9 cellular contexts compared by ENCODE assay signal in the genomic region with DNA sequence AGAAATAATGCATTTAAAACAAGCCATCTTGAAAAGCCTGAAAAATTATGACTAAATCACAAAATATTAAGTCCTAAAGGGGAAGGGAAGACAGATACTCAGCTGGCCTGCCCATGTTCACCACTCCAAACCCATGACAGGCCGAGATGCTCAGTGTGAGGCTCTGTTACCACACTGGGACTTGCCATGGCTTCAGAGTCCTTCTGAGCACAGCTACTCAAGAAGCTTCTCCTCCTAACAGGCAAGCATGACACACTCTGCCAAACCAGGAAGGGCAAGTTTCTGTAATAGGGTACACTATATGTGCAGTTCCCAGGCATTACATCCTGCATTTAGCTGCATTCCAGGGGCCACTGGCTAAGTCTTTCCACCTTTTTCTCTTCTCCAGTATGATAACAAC. TPM values are rescaled to one million over a fixed set of nuclear protein-coding genes. Genes with fewer than 3 reads are reported as not detected.
A peak's percentile ranks its signal among the peaks of the same experiment; 100 is the strongest.
DNase-seq lines count a peak whose midpoint lies in the region; ATAC-seq, FAIRE-seq and TF ChIP-seq lines count a peak whose summit lies in the region.
"Had no signal": no experiment of that assay in that cellular context is flagged by ENCODE, and none has a peak within 500 bp of the region (broad histone marks: within the 10 kb centered on the region; RNA-seq: fewer than 3 reads in every experiment).

No MANE protein-coding gene starts in this region.

- 0% methylated on average over 1 of the region's 1 CpG for WGBS in GM12878 (ENCODE audit: insufficient coverage, insufficient replicate concordance, low lambda C conversion rate, missing lambda C conversion rate)
- WGBS in lower leg skin, 2 donors: 77 to 100% methylated on average over 1 of the region's 1 CpG

- H3K27ac ChIP-seq in GM12878 (ENCODE audit: control insufficient read depth, insufficient read depth): peak overlapping the region; percentile 69
- H3K27ac ChIP-seq: body of pancreas had no signal

- no peaks in the 10 kb centered on the region; a peak in 1 of 4 replicates for H3K27me3 ChIP-seq in GM12878 (replicated peaks in 1 of 2; ENCODE audit: control insufficient read depth in 2 of 2, insufficient read depth in 2 of 2, low read length in 1 of 2)
- H3K27me3 ChIP-seq: body of pancreas had no signal

- peak overlapping the region; percentile 13 for H2AFZ ChIP-seq in GM12878 (ENCODE audit: control insufficient read depth, low read depth, low read length)

- no peaks in the 10 kb centered on the region for H3K36me3 ChIP-seq in GM12878 (ENCODE audit: control insufficient read depth in 2 of 2, insufficient read depth in 2 of 2, low read length in 1 of 2)

- DNase-seq in GM12878 (ENCODE audit: low read depth, low spot score): no peak
- DNase-seq in GM12892 (ENCODE audit: insufficient read length): no peak
- no peak for DNase-seq in NCI-H748 treated with DMSO at 0.1 percent for 48 hours (lab: John Stamatoyannopoulos, UW)
- DNase-seq in lower leg skin (ENCODE audit: low spot score in 2 of 2): no peak
- no peak for DNase-seq in DMS 273 treated with DMSO at 0.1 percent for 48 hours (lab: John Stamatoyannopoulos, UW)

- FAIRE-seq in GM12878 (lab: Jason Lieb, UNC) (no peak), GM12892 (lab: Jason Lieb, UNC) (no peak)

- SMC1A ChIA-PET in GM12878 (lab: Charles Lee; ENCODE audit: uncharacterized antibody, unreplicated experiment): interaction anchor here (0.6 to 7.1 kb wide), 22 partner anchors 9 to 530 kb away, joined by 3 to 264 read pairs (median 4); partner anchors contain the start of gene CYBB

- peak overlapping the region; percentile 28 for H3K4me2 ChIP-seq in GM12878 (ENCODE audit: control insufficient read depth, insufficient read depth)

- H3K4me1 ChIP-seq in GM12878 (ENCODE audit: control insufficient read depth, insufficient read depth, low read length): peaks cover 15% of the 10 kb centered on the region
- H3K4me1 ChIP-seq: body of pancreas had no signal

- no peak for TF ChIP-seq CTCF in GM12878 (IDR thresholded peaks at IDR 0.05 in 2 of 3, conservative IDR thresholded peaks at IDR 0.05 in 1 of 3; ENCODE audit: control insufficient read depth in 2 of 3, extremely low read depth in 1 of 3, insufficient read depth in 1 of 3, low read depth in 3 of 3, low read length in 3 of 3)
- no peak for TF ChIP-seq CTCF in lower leg skin (IDR thresholded peaks at IDR 0.05)

- CTCF ChIA-PET in GM12878 (lab: Yijun Ruan, JAX): interaction anchor here (0.5 to 8.6 kb wide), 23 partner anchors 10 to 429 kb away, joined by 3 to 376 read pairs (median 10); partner anchors contain the start of gene CYBB

- RAD21 ChIA-PET in GM12878 (lab: Charles Lee; ENCODE audit: unreplicated experiment): interaction anchor here (0.7 to 6.4 kb wide), 23 partner anchors 10 to 1163 kb away, joined by 3 to 186 read pairs (median 4); partner anchors contain the start of genes CYBB and RPGR

- H4K20me1 ChIP-seq in GM12878 (ENCODE audit: control insufficient read depth, insufficient read depth): no peaks in the 10 kb centered on the region

- H3K4me3 ChIP-seq in GM12878 (no peak overlapping the region), lower leg skin (ENCODE audit: low read depth, poor library complexity, severe bottlenecking) (no peak overlapping the region)
- H3K4me3 ChIP-seq: body of pancreas had no signal

- no peak for TF ChIP-seq POLR2A in GM12878 (IDR thresholded peaks at IDR 0.05; ENCODE audit: low read depth, low read length)
- TF ChIP-seq POLR2A in GM12892 (IDR thresholded peaks at IDR 0.05; ENCODE audit: low read depth, low read length): no peak
- TF ChIP-seq POLR2A in lower leg skin (IDR thresholded peaks at IDR 0.05): no peak

- intact Hi-C loops in GM12878 (cut with micrococcal nuclease; ENCODE audit: unreplicated experiment) (loop anchor here (1.0 to 2.0 kb wide), 4 partner anchors 31 to 429 kb away; no protein-coding TSS in a partner anchor), lower leg skin (cut with DNase I; ENCODE audit: low total_unique reads) (no loop called here)

- H3K9ac ChIP-seq in GM12878 (ENCODE audit: control insufficient read depth, insufficient read depth, low read length): no peak overlapping the region

- POLR2A ChIA-PET in GM12878 (lab: Charles Lee): interaction anchor here (1.2 to 3.7 kb wide), 8 partner anchors 16 to 79 kb away, joined by 3 to 19 read pairs (median 8); partner anchors contain the start of gene CYBB

- H3K9me3 ChIP-seq in GM12878 (replicated peaks; ENCODE audit: control insufficient read depth, insufficient read depth, low read length): no peaks in the 10 kb centered on the region
- H3K9me3 ChIP-seq: body of pancreas had no signal

- peak; percentile 35 for ATAC-seq in GM18517 (IDR thresholded peaks at IDR 0.05; ENCODE audit: unreplicated experiment)
- ATAC-seq in GM21423 (IDR thresholded peaks at IDR 0.05; ENCODE audit: unreplicated experiment): peak; percentile 36
- peak; percentile 28 for ATAC-seq in HG03280 (IDR thresholded peaks at IDR 0.05; ENCODE audit: unreplicated experiment)
- ATAC-seq in GM12878: peak; percentile 66

- TF ChIP-seq EP300 in GM12878 (IDR thresholded peaks at IDR 0.05; ENCODE audit: borderline replicate concordance in 1 of 2, control insufficient read depth in 1 of 2, low read depth in 2 of 2, low read length in 2 of 2): no peak

- BruUV-seq in GM12878 (replicated peaks; lab: Mats Ljungman, UMichigan): no TSS peak

- no peak for TF ChIP-seq RAD21 in GM12878 (IDR thresholded peaks at IDR 0.05; ENCODE audit: insufficient read depth, low read depth, low read length)

- no peaks in the 10 kb centered on the region for H3K79me2 ChIP-seq in GM12878 (ENCODE audit: control insufficient read depth, insufficient read depth, low read length)

- in situ Hi-C loops in GM12878 (cut with MboI): loop anchor here (10.0 kb wide), 1 partner anchor 429 kb away; no protein-coding TSS in a partner anchor

TF ChIP-seq in GM12878, 131 proteins besides CTCF, POLR2A, EP300 and RAD21:
- peak; percentile 1; the same call in 1 of the 2 replicates for TF ChIP-seq TBL1XR1 (IDR thresholded peaks at IDR 0.05; ENCODE audit: low read depth, low read length)
- TF ChIP-seq POU2F2 (IDR thresholded peaks at IDR 0.05; ENCODE audit: borderline replicate concordance, low read depth, low read length): no peak
- no peak for TF ChIP-seq HDAC6 (IDR thresholded peaks at IDR 0.05; ENCODE audit: unreplicated experiment)
- no peak for TF ChIP-seq ATF7 (IDR thresholded peaks at IDR 0.05; ENCODE audit: low read depth)
TF ChIP-seq in GM12878: peak in this region for 1.

RNA-seq across cellular contexts. Expression of gene CYBB, which starts 34.0 kb away (rescaled TPM):
- total RNA-seq in GM12878 (2013; cell fraction: nucleolus; rRNA removed): 65.7 and 67.4 TPM in 2 replicates
- total RNA-seq in GM12878 (2014; rRNA removed) (30.0 and 33.1 TPM in 2 replicates), GM12878 (2014; rRNA removed; fragmentation: Illumina TruSeq; extraction: Trizol) (39.9 and 41.1 TPM in 2 replicates), GM12878 (2021) (30.2 and 32.4 TPM in 2 replicates), lower leg skin (1 to 10 TPM; 2.6 to 5.8 (median 3.3) TPM)
- polyA plus RNA-seq in GM12878 (2011; ENCODE audit: low read depth): 25.8 TPM
- polyA plus RNA-seq in GM12878 (2011; rRNA removed) (73.9 and 95.7 TPM in 2 replicates), GM12878 (2014; fragmentation: Illumina TruSeq; extraction: Trizol) (34.4 and 41.9 TPM in 2 replicates), GM12878 (2014; fragmentation: Nextera tagmentation; extraction: Ambion mirVana) (10 to 100 TPM; 12.0 to 12.3 TPM), GM12878 (2014; rRNA removed) (18.6 and 19.7 TPM in 2 replicates), GM12878 (2016; fragmentation: Nextera tagmentation; extraction: Ambion mirVana) (1 to 10 TPM; 6.2 to 6.5 TPM)
- 33.4 and 34.5 TPM in 2 replicates for polyA plus RNA-seq in GM12878 (2011; cell fraction: cytosol; rRNA removed)
- 64.2 and 77.9 TPM in 2 replicates for polyA plus RNA-seq in GM12878 (2011; cell fraction: nucleus; rRNA removed)
- polyA plus RNA-seq in GM12878 (2012): 30.6 and 32.9 TPM in 2 replicates
- polyA minus RNA-seq in GM12878 (2011; rRNA and poly(A)+ RNA removed): 93.5 and 121 TPM in 2 replicates
- polyA minus RNA-seq in GM12878 (2011; cell fraction: cytosol; rRNA and poly(A)+ RNA removed): 30.1 and 41.7 TPM in 2 replicates
- polyA minus RNA-seq in GM12878 (2011; cell fraction: nucleus; rRNA and poly(A)+ RNA removed): 28.0 and 33.8 TPM in 2 replicates
- polyA plus RNA-seq in GM12892 (2012; ENCODE audit: missing spikeins): 24.2 TPM

Comparison
In these comparisons a context has a peak if more than half of its experiments do, and no peak if none do; other contexts are left out.
1. RNA of gene CYBB, which starts 34.0 kb away (total RNA-seq): 30.0 to 67.4 TPM in GM12878; 2.6 to 5.8 TPM in lower leg skin; every median in the first group is over 4 times any median in the second.
2. Peak in every context shown above with its lines, with median percentiles within 50 percentile points of each other: ATAC-seq.